In genomic region chr7:30795161-30795943, GRCh38 we compare ENCODE assay signal across 12 cellular contexts. TPM values are rescaled to one million over a fixed set of nuclear protein-coding genes. Genes with fewer than 3 reads are reported as not detected.
DNase-seq lines count a peak whose midpoint lies in the region; ATAC-seq, FAIRE-seq and TF ChIP-seq lines count a peak whose summit lies in the region.
"Had no signal": no experiment of that assay in that cellular context is flagged by ENCODE, and none has a peak within 500 bp of the region (broad histone marks: within the 10 kb centered on the region; RNA-seq: fewer than 3 reads in every experiment).

No MANE protein-coding gene starts in this region.

- no peak for TF ChIP-seq RAD21 in IMR-90 (IDR thresholded peaks at IDR 0.05; ENCODE audit: low read length)

- H2AK9ac ChIP-seq in IMR-90 (replicated peaks; ENCODE audit: low read depth, low read length, poor library complexity): peak overlapping the region; percentile 93

- H3K27me3 Mint-ChIP-seq in MCF 10A (ENCODE audit: insufficient read depth, unreplicated experiment): no peaks in the 10 kb centered on the region
- H3K27me3 Mint-ChIP-seq: brain had no signal

- H3K27ac ChIP-seq in breast epithelium (peak overlapping the region in 1 of 2 donors; percentile 27), IMR-90 (ENCODE audit: insufficient read depth, low read length) (peak overlapping the region; percentile 97), keratinocyte (ENCODE audit: control insufficient read depth, insufficient read depth, low read length) (peak overlapping the region; percentile 7), transverse colon (peak overlapping the region in 3 of 4 donors; percentile 65 to 77 (median 73))

- in situ Hi-C loops in IMR-90 (cut with MboI; ENCODE audit: low sequenced_read_pairs): no loop called here
- in situ Hi-C loops in transverse colon (cut with MboI; ENCODE audit: low pct_ligation_motif_present in 1 of 4, low pct_unique_long_range_greater_than_20kb in 1 of 4, low sequenced_read_pairs in 3 of 4): no loop called here

- H4K8ac ChIP-seq in IMR-90 (ENCODE audit: low read depth in 2 of 2, low read length in 2 of 2): peak overlapping the region; percentile 84 to 85

- TF ChIP-seq POLR2A in breast epithelium (IDR thresholded peaks at IDR 0.05) (no peak), IMR-90 (IDR thresholded peaks at IDR 0.05; ENCODE audit: low read depth, low read length) (no peak), transverse colon (IDR thresholded peaks at IDR 0.05) (no peak)

- H3K4me2 ChIP-seq in IMR-90 (ENCODE audit: low read depth, low read length) (no peak overlapping the region), keratinocyte (ENCODE audit: control insufficient read depth, extremely low read depth, insufficient read depth, low read depth, low read length) (peak overlapping the region; percentile 62)

- no peaks in the 10 kb centered on the region for H3K79me2 ChIP-seq in keratinocyte (ENCODE audit: control insufficient read depth, insufficient read depth, low read length)

- peak overlapping the region; percentile 95 for H3K4ac ChIP-seq in IMR-90 (ENCODE audit: low read depth, low read length)

- WGBS in IMR-90 (ENCODE audit: extremely low coverage in 2 of 2, insufficient read length in 1 of 2), 2 experiments: 100% methylated on average over 1 of the region's 2 CpGs; no CpG with 5 or more reads in 1 of the 2 experiments
- 30 to 60% methylated on average over 1 to 2 of the region's 2 CpGs for WGBS in transverse colon (ENCODE audit: low coverage in 1 of 2), 2 donors

- H3K79me1 ChIP-seq in IMR-90 (ENCODE audit: low read depth in 1 of 2, low read length in 2 of 2): peaks cover 4 to 32% of the 10 kb centered on the region in 2 experiments; a peak in 3 of 4 replicates

- peaks cover 5% of the 10 kb centered on the region for H3K36me3 ChIP-seq in breast epithelium
- H3K36me3 ChIP-seq in IMR-90 (ENCODE audit: control insufficient read depth, insufficient read depth, low read length): peaks cover 5% of the 10 kb centered on the region; the same call in 1 of the 2 replicates
- H3K36me3 ChIP-seq in keratinocyte (ENCODE audit: control insufficient read depth in 2 of 2, extremely low read depth in 1 of 2, insufficient read depth in 2 of 2, low read length in 2 of 2): no peaks in the 10 kb centered on the region
- no peaks in the 10 kb centered on the region for H3K36me3 ChIP-seq in transverse colon

- H3K4me1 Mint-ChIP-seq in MCF 10A (ENCODE audit: insufficient read depth, unreplicated experiment): peaks cover 43% of the 10 kb centered on the region

- H4K20me1 ChIP-seq in IMR-90 (ENCODE audit: insufficient read depth, low read length): 0 out of 2 replicates have a peak, but pooled peaks cover 4% of the 10 kb centered on the region
- no peaks in the 10 kb centered on the region for H4K20me1 ChIP-seq in keratinocyte (ENCODE audit: control insufficient read depth, extremely low read depth, insufficient read depth, low read length)

- H3K14ac ChIP-seq in IMR-90 (replicated peaks; ENCODE audit: low read depth, low read length): peak overlapping the region; percentile 75

- dilution Hi-C loops in IMR-90 (cut with HindIII; ENCODE audit: low sequenced_read_pairs, unreplicated experiment) (no loop called here), keratinocyte (cut with MboI; ENCODE audit: extremely low pct_ligation_motif_present, low sequenced_read_pairs) (no loop called here)

- H3K4me1 ChIP-seq in breast epithelium (peaks cover 0 to 5% of the 10 kb centered on the region in 2 donors), IMR-90 (ENCODE audit: control insufficient read depth, insufficient read depth, low read length) (peaks cover 42% of the 10 kb centered on the region), keratinocyte (ENCODE audit: control insufficient read depth, extremely low read depth, insufficient read depth, low read length) (peaks cover 47% of the 10 kb centered on the region), transverse colon (peaks cover 15 to 30% (median 22%) of the 10 kb centered on the region in 4 donors)

- DNase-seq in MCF 10A (ENCODE audit: unreplicated experiment): no peak
- no peak for DNase-seq in breast epithelium (ENCODE audit: low spot score in 2 of 2)
- no peak for DNase-seq in IMR-90
- DNase-seq in keratinocyte (ENCODE audit: low read depth, low spot score): no peak
- no peak for DNase-seq in transverse colon
- DNase-seq in superior temporal gyrus (ENCODE audit: extremely low spot score): no peak
- DNase-seq in MV-4-11 (lab: John Stamatoyannopoulos, UW): no peak
- DNase-seq: left cardiac atrium, NCI-H526 treated with DMSO at 0.1 percent for 48 hours, T-helper 1 cell had no signal

- TF ChIP-seq EP300 in transverse colon (IDR thresholded peaks at IDR 0.05; ENCODE audit: low read depth): no peak

- H3K27ac Mint-ChIP-seq in MCF 10A (ENCODE audit: low read depth, unreplicated experiment): peak overlapping the region; percentile 12

- ATAC-seq in IMR-90 (ENCODE audit: low read depth) (no peak), HG03565 (IDR thresholded peaks at IDR 0.05; ENCODE audit: unreplicated experiment) (no peak)
- ATAC-seq: left cardiac atrium had no signal

- peak overlapping the region; percentile 99 for H2BK15ac ChIP-seq in IMR-90 (ENCODE audit: low read depth, low read length)

- no peaks in the 10 kb centered on the region for H3K9me3 ChIP-seq in breast epithelium
- H3K9me3 ChIP-seq in IMR-90 (ENCODE audit: control insufficient read depth, insufficient read depth, low read length): no peaks in the 10 kb centered on the region
- H3K9me3 ChIP-seq in keratinocyte (ENCODE audit: control insufficient read depth, low read depth, low read length): no peaks in the 10 kb centered on the region
- no peaks in the 10 kb centered on the region for H3K9me3 ChIP-seq in transverse colon

- peak overlapping the region; percentile 85 for H3K56ac ChIP-seq in IMR-90 (ENCODE audit: extremely low read depth, insufficient read depth, low read length)

- H3K4me3 Mint-ChIP-seq in MCF 10A (ENCODE audit: unreplicated experiment): no peak overlapping the region
- H3K4me3 Mint-ChIP-seq: brain had no signal

- H4K91ac ChIP-seq in IMR-90 (ENCODE audit: insufficient read depth, low read depth, low read length): peak overlapping the region; percentile 92

- peaks cover 29% of the 10 kb centered on the region for H3K36me3 Mint-ChIP-seq in MCF 10A (ENCODE audit: insufficient read depth, unreplicated experiment)

- H4K5ac ChIP-seq in IMR-90 (ENCODE audit: low read depth, low read length): peak overlapping the region; percentile 66

- POLR2A ChIA-PET in MCF 10A (lab: Yijun Ruan, JAX) (no interaction called here), IMR-90 (lab: Charles Lee; ENCODE audit: unreplicated experiment) (no interaction called here)

- H3K9ac ChIP-seq in IMR-90 (ENCODE audit: low read depth, low read length) (0 out of 2 replicates have a peak overlapping the region, but pooled peaks have one; percentile 34), keratinocyte (ENCODE audit: control insufficient read depth, extremely low read depth, insufficient read depth, low read length) (no peak overlapping the region)

- peak overlapping the region; percentile 94 for H2BK20ac ChIP-seq in IMR-90 (ENCODE audit: low read depth, low read length)

- H3K4me3 ChIP-seq in breast epithelium (no peak overlapping the region), IMR-90 (ENCODE audit: insufficient read depth, low read depth, low read length) (no peak overlapping the region), keratinocyte (ENCODE audit: control insufficient read depth in 2 of 3, extremely low read depth in 1 of 3, insufficient read depth in 2 of 3, low read depth in 1 of 3, low read length in 3 of 3) (no peak overlapping the region), transverse colon (no peak overlapping the region)

- intact Hi-C loops in MCF 10A (cut with micrococcal nuclease) (no loop called here), breast epithelium (cut with DNase I; ENCODE audit: low total_unique reads) (loop anchor here (10.0 kb wide), 1 partner anchor 1949 kb away; no protein-coding TSS in a partner anchor), IMR-90 (cut with micrococcal nuclease) (no loop called here), transverse colon (cut with DNase I; ENCODE audit: low total_unique reads) (no loop called here)

- no peak for TF ChIP-seq CTCF in MCF 10A (IDR thresholded peaks at IDR 0.05; ENCODE audit: unreplicated experiment)
- TF ChIP-seq CTCF in breast epithelium (IDR thresholded peaks at IDR 0.05): peak in 1 of 3 donors; percentile 8
- no peak for TF ChIP-seq CTCF in IMR-90 (conservative IDR thresholded peaks at IDR 0.05; ENCODE audit: low read depth, low read length)
- TF ChIP-seq CTCF in keratinocyte (optimal IDR thresholded peaks at IDR 0.05 in 1 of 3, IDR thresholded peaks at IDR 0.05 in 1 of 3, conservative IDR thresholded peaks at IDR 0.05 in 1 of 3; ENCODE audit: extremely low read depth in 1 of 3, insufficient read depth in 2 of 3, low read length in 3 of 3): peak in 1 of 3 experiments; percentile 14
- no peak for TF ChIP-seq CTCF in transverse colon (IDR thresholded peaks at IDR 0.05)

- peak overlapping the region; percentile 97 for H2AK5ac ChIP-seq in IMR-90 (ENCODE audit: low read depth, low read length)

- H3K18ac ChIP-seq in IMR-90 (ENCODE audit: low read depth, low read length): peak overlapping the region; percentile 61

- H3K9me1 ChIP-seq in IMR-90 (ENCODE audit: insufficient read depth, low read length) (peaks cover 47% of the 10 kb centered on the region), keratinocyte (ENCODE audit: control insufficient read depth, extremely low read depth, insufficient read depth, low read length) (no peaks in the 10 kb centered on the region)

- CTCF ChIA-PET in MCF 10A (lab: Yijun Ruan, JAX): interaction anchor here (0.5 to 2.6 kb wide), 6 partner anchors 143 to 509 kb away, joined by 3 to 7 read pairs (median 4); no protein-coding TSS in a partner anchor
- CTCF ChIA-PET in IMR-90 (lab: Yijun Ruan, JAX): interaction anchor here (0.6 to 1.0 kb wide), 2 partner anchors 45 to 883 kb away, joined by 3 read pairs; no protein-coding TSS in a partner anchor

- FAIRE-seq in keratinocyte (lab: Jason Lieb, UNC): peak; percentile 84

- peak overlapping the region; percentile 95 for H2BK120ac ChIP-seq in IMR-90 (ENCODE audit: low read depth, low read length)

- H2AFZ ChIP-seq in IMR-90 (replicated peaks; ENCODE audit: low read length, poor library complexity) (peak overlapping the region; percentile 61), keratinocyte (ENCODE audit: control insufficient read depth, low read length) (no peak overlapping the region)

- H3K27me3 ChIP-seq in breast epithelium (no peaks in the 10 kb centered on the region), IMR-90 (ENCODE audit: control insufficient read depth, insufficient read depth, low read length) (no peaks in the 10 kb centered on the region), keratinocyte (ENCODE audit: control insufficient read depth, extremely low read depth, insufficient read depth, low read length) (no peaks in the 10 kb centered on the region), transverse colon (no peaks in the 10 kb centered on the region)

- no TSS peak for BruUV-seq in MCF 10A (replicated peaks; lab: Mats Ljungman, UMichigan)
- no TSS peak for BruUV-seq in IMR-90 (replicated peaks; lab: Mats Ljungman, UMichigan)

- no peaks in the 10 kb centered on the region for H3K9me3 Mint-ChIP-seq in MCF 10A (ENCODE audit: unreplicated experiment)
- H3K9me3 Mint-ChIP-seq: brain had no signal

- peak overlapping the region; percentile 80 for H2BK5ac ChIP-seq in IMR-90 (ENCODE audit: low read depth, low read length, poor library complexity, severe bottlenecking)

- H3K23ac ChIP-seq in IMR-90 (ENCODE audit: low read depth, low read length): peak overlapping the region; percentile 81

RNA-seq across cellular contexts. Expression of gene MINDY4, which starts 24.1 kb away (rescaled TPM):
- 9.2 and 12.4 TPM in 2 replicates for total RNA-seq in MCF 10A (2022)
- 10 to 100 TPM in 2 of 3 donors, 1 to 10 TPM in 1; 5.6 to 14.9 (median 13.8) TPM for total RNA-seq in breast epithelium
- total RNA-seq in IMR-90 (2012; rRNA removed): 3.6 TPM in 2 replicates
- polyA plus RNA-seq in IMR-90 (2012; rRNA removed): 1.8 and 1.9 TPM in 2 replicates
- polyA plus RNA-seq in IMR-90 (2012; cell fraction: cytosol; rRNA removed): 0.75 and 1.1 TPM in 2 replicates
- 1.9 and 3.0 TPM in 2 replicates for polyA plus RNA-seq in IMR-90 (2012; cell fraction: nucleus; rRNA removed; ENCODE audit: low replicate concordance)
- 1.5 to 1.8 TPM (median 1.7 TPM) in 3 replicates for polyA plus RNA-seq in keratinocyte
- 0.26 TPM for polyA plus RNA-seq in keratinocyte (2011; ENCODE audit: low read depth)
- polyA plus RNA-seq in keratinocyte (2011; cell fraction: cytosol; rRNA removed): 1.3 and 1.4 TPM in 2 replicates
- 3.1 and 3.5 TPM in 2 replicates for polyA plus RNA-seq in keratinocyte (2011; cell fraction: nucleus; rRNA removed)
- polyA plus RNA-seq in keratinocyte (2012; ENCODE audit: low replicate concordance): 0.63 and 2.7 TPM in 2 replicates
- 1.5 to 3.9 TPM (median 3.5 TPM) in 3 replicates for polyA minus RNA-seq in keratinocyte
- polyA minus RNA-seq in keratinocyte (2011; cell fraction: cytosol; rRNA and poly(A)+ RNA removed): 1.2 TPM
- polyA minus RNA-seq in keratinocyte (2011; cell fraction: nucleus; rRNA and poly(A)+ RNA removed): 3.0 and 3.8 TPM in 2 replicates
- total RNA-seq in transverse colon: 10 to 100 TPM in 1 of 4 donors, 1 to 10 TPM in 3; 4.6 to 14.1 (median 6.8) TPM

RNA-seq across cellular contexts. Expression of gene INMT, which starts 43.4 kb away (rescaled TPM):
- total RNA-seq in MCF 10A (2022) (not detected in 2 replicates), breast epithelium (10 to 100 TPM in 2 of 3 donors, 1 to 10 TPM in 1; 7.8 to 66.7 (median 26.2) TPM), IMR-90 (2012; rRNA removed) (1.7 and 2.2 TPM in 2 replicates), transverse colon (10 to 100 TPM in 1 of 4 donors, 1 to 10 TPM in 3; 3.8 to 15.5 (median 8.7) TPM)
- polyA plus RNA-seq in IMR-90 (2012; rRNA removed) (0.34 and 0.39 TPM in 2 replicates), keratinocyte (not detected in 3 replicates)
- polyA plus RNA-seq in IMR-90 (2012; cell fraction: cytosol; rRNA removed): 0.54 and 0.75 TPM in 2 replicates
- polyA plus RNA-seq in IMR-90 (2012; cell fraction: nucleus; rRNA removed; ENCODE audit: low replicate concordance): 0.47 and 0.61 TPM in 2 replicates
- polyA plus RNA-seq in keratinocyte (2011; ENCODE audit: low read depth): not detected
- polyA plus RNA-seq in keratinocyte (2011; cell fraction: cytosol; rRNA removed): not detected in 2 replicates
- not detected in 2 replicates for polyA plus RNA-seq in keratinocyte (2011; cell fraction: nucleus; rRNA removed)
- polyA plus RNA-seq in keratinocyte (2012; ENCODE audit: low replicate concordance): not detected in 2 replicates
- polyA minus RNA-seq in keratinocyte: not detected in 3 replicates
- not detected for polyA minus RNA-seq in keratinocyte (2011; cell fraction: cytosol; rRNA and poly(A)+ RNA removed)
- polyA minus RNA-seq in keratinocyte (2011; cell fraction: nucleus; rRNA and poly(A)+ RNA removed): not detected in 2 replicates
